ENCODE assay signal across 8 cellular contexts in the genomic region with DNA sequence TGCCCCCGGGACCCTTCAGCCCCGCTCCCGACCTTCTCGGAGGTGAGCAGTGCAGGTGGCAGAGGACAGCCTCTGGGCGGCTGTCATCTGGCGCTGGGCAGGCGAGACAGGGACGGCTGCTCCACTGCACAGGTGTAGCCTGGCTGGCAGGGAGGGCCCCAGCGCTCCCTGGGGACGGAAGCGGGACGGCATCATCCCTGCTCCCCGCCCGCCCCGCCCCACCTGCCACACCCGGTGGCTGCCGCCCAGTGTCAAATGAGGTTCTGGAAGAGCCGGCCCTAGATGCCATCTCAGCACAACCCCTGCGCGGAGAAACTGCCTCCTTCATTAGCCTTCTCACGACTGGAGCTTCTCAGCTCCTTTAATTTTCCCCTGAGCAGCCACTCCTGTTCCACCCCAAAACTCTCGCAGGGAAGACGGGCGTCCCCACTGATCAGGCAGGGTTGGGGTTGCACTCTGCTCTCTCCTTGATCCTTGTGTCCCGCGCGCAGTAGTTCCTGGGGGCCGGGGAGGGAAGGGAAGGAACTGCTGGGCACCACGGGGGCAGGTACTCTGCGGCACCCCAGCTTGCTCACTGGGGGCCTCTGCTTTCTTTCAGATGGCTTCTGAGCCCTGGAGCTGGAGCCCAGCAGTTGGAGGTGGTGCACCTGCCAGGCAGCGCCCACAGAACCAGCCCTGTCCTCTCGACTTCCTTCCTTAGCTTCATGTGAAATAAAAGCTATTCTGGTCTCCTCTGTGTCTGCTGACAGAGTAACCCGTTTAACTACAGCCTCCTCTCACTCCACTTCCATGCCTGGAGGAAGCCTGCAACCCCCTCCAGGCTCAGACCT. TPM values are rescaled to one million over a fixed set of nuclear protein-coding genes. Genes with fewer than 3 reads are reported as not detected.
A peak's percentile ranks its signal among the peaks of the same experiment; 100 is the strongest.
DNase-seq lines count a peak whose midpoint lies in the region; ATAC-seq, FAIRE-seq and TF ChIP-seq lines count a peak whose summit lies in the region.

No MANE protein-coding gene starts in this region.

- TF ChIP-seq CTCF in SU-DHL-6 (IDR thresholded peaks at IDR 0.05; ENCODE audit: insufficient read depth, low read length, poor library complexity, severe bottlenecking) (no peak), chondrocyte (IDR thresholded peaks at IDR 0.05) (no peak), osteoblast (IDR thresholded peaks at IDR 0.05; ENCODE audit: extremely low read depth, low read depth, low read length) (no peak), osteocyte (IDR thresholded peaks at IDR 0.05) (no peak)

- H3K79me2 ChIP-seq in SU-DHL-6 (ENCODE audit: insufficient read depth, low read length) (no peaks in the 10 kb centered on the region), osteoblast (ENCODE audit: insufficient read depth, low read length) (no peaks in the 10 kb centered on the region)

- H4K20me1 ChIP-seq in BLaER1 (no peaks in the 10 kb centered on the region), SU-DHL-6 (ENCODE audit: low read depth, low read length) (no peaks in the 10 kb centered on the region), osteoblast (ENCODE audit: insufficient read depth, low read length) (peaks cover 3% of the 10 kb centered on the region)

- H2AFZ ChIP-seq in SU-DHL-6 (ENCODE audit: low read depth, low read length, severe bottlenecking) (no peak overlapping the region), osteoblast (ENCODE audit: low read length) (no peak overlapping the region)

- H3K9me3 ChIP-seq in BLaER1 = no peaks in the 10 kb centered on the region
- H3K9me3 ChIP-seq in SU-DHL-6 (ENCODE audit: insufficient read depth, low read length) = no peaks in the 10 kb centered on the region
- no peaks in the 10 kb centered on the region for H3K9me3 ChIP-seq in osteoblast (ENCODE audit: low read depth, low read length)

- no peak for FAIRE-seq in HTR-8/SVneo (lab: Jason Lieb, UNC)

- H3K9me3 Mint-ChIP-seq in chondrocyte (ENCODE audit: low read depth) (peaks cover 6% of the 10 kb centered on the region), osteocyte (ENCODE audit: unreplicated experiment) (peaks cover 5% of the 10 kb centered on the region)

- DNase-seq in chondrocyte (ENCODE audit: low spot score) (peak; percentile 84), osteoblast (ENCODE audit: insufficient read length, low spot score, missing footprints) (peak; percentile 36), HTR-8/SVneo (ENCODE audit: insufficient read length, low spot score) (no peak), osteocyte (ENCODE audit: extremely low spot score, unreplicated experiment) (no peak)

- H3K36me3 Mint-ChIP-seq in chondrocyte (ENCODE audit: low read depth) (peaks cover 23% of the 10 kb centered on the region), osteocyte (ENCODE audit: unreplicated experiment) (peaks cover 37% of the 10 kb centered on the region)

- H3K27me3 Mint-ChIP-seq in chondrocyte (ENCODE audit: low read depth) (no peaks in the 10 kb centered on the region), osteocyte (ENCODE audit: unreplicated experiment) (no peaks in the 10 kb centered on the region)

- H3K4me3 Mint-ChIP-seq in chondrocyte (ENCODE audit: unreplicated experiment) (no peak overlapping the region), osteocyte (ENCODE audit: unreplicated experiment) (no peak overlapping the region)

- H3K4me1 Mint-ChIP-seq in chondrocyte (ENCODE audit: low read depth) (peaks cover 25% of the 10 kb centered on the region), osteocyte (ENCODE audit: unreplicated experiment) (peaks cover 28% of the 10 kb centered on the region)

- H3K27ac ChIP-seq in BLaER1 (0 out of 2 replicates have a peak overlapping the region, but pooled peaks have one; percentile 7), SU-DHL-6 (ENCODE audit: low read depth, low read length) (peak overlapping the region; percentile 26; the same call in 1 of the 2 replicates), osteoblast (ENCODE audit: low read depth, low read length) (peak overlapping the region; percentile 50)

- H3K27me3 ChIP-seq in BLaER1 (no peaks in the 10 kb centered on the region), SU-DHL-6 (ENCODE audit: low read length) (no peaks in the 10 kb centered on the region), osteoblast (ENCODE audit: insufficient read depth, low read length) (no peaks in the 10 kb centered on the region)

- peaks cover 16% of the 10 kb centered on the region for H3F3A ChIP-seq in SU-DHL-6 (ENCODE audit: insufficient read depth)

- H3K9me2 ChIP-seq in SU-DHL-6 (replicated peaks; ENCODE audit: insufficient read depth, low read length) = no peaks in the 10 kb centered on the region

- peak overlapping the region; percentile 94 for H3K27ac Mint-ChIP-seq in chondrocyte (ENCODE audit: unreplicated experiment)
- H3K27ac Mint-ChIP-seq in osteocyte (ENCODE audit: unreplicated experiment) = no peak overlapping the region

- H3K4me2 ChIP-seq in BLaER1 = peak overlapping the region; percentile 98
- peak overlapping the region; percentile 60 for H3K4me2 ChIP-seq in SU-DHL-6 (ENCODE audit: low read depth, low read length, poor library complexity, severe bottlenecking)
- no peak overlapping the region for H3K4me2 ChIP-seq in osteoblast (ENCODE audit: insufficient read depth, low read length)

- H3K36me3 ChIP-seq in BLaER1 (peaks cover 13% of the 10 kb centered on the region; the same call in 1 of the 2 replicates), SU-DHL-6 (ENCODE audit: low read length) (no peaks in the 10 kb centered on the region), osteoblast (ENCODE audit: insufficient read depth, low read length) (peaks cover 19% of the 10 kb centered on the region)

- H3K9ac ChIP-seq in BLaER1 (0 out of 2 replicates have a peak overlapping the region, but pooled peaks have one; percentile 27), SU-DHL-6 (ENCODE audit: low read length) (peak overlapping the region; percentile 24; the same call in 1 of the 2 replicates)

- H3K4me3 ChIP-seq in BLaER1 (peak overlapping the region; percentile 58), SU-DHL-6 (ENCODE audit: insufficient read depth, low read length, poor library complexity, severe bottlenecking) (no peak overlapping the region), osteoblast (ENCODE audit: insufficient read depth, low read length) (no peak overlapping the region)

- H3K4me1 ChIP-seq in BLaER1 (peaks cover 22% of the 10 kb centered on the region), osteoblast (ENCODE audit: insufficient read depth, low read length) (peaks cover 11% of the 10 kb centered on the region)

- ATAC-seq in GM19455 (IDR thresholded peaks at IDR 0.05; ENCODE audit: unreplicated experiment) (peak; percentile 48), HG03457 (IDR thresholded peaks at IDR 0.05; ENCODE audit: unreplicated experiment) (peak; percentile 62)

RNA-seq across cellular contexts. Expression of gene PLAC9, which starts 12.0 kb away (rescaled TPM):
- total RNA-seq in chondrocyte = 121 to 198 TPM (median 193 TPM) in 3 replicates
- 17.1 and 19.2 TPM in 2 replicates for total RNA-seq in osteoblast
- total RNA-seq in osteocyte = 125 and 131 TPM in 2 replicates

Comparison
In these comparisons a context has a peak if more than half of its experiments do, and no peak if none do; other contexts are left out.
1. DNase-seq: peak in chondrocyte (single experiment) and osteoblast (single experiment); none in HTR-8/SVneo (single experiment) and osteocyte (single experiment).
2. Peak in every context shown above with its lines, with median percentiles within 50 percentile points of each other: H3K27ac ChIP-seq.